In the genomic region with DNA sequence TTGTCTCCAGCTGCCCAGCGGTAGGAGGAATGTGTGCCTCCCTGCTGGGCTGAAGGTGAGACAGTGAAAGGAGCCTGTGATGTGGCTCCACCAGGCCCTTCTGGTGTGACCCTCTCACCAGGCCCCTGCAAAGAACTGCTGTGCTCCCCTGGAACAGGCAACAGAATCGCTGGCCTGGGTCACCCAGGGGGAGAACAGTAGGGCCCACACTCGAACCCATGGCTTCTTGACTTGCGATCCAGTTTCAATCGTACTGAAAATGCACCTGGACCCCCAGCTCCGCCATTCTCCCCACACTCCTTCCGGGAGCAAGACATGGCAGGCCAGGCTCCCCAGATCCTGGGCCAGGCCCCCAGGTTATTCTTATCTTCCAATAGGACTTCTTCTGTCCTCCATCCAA, we compare ENCODE assay signal across 29 cellular contexts. TPM values are rescaled to one million over a fixed set of nuclear protein-coding genes. Genes with fewer than 3 reads are reported as not detected.
"Had no signal": no experiment of that assay in that cellular context is flagged by ENCODE, and none has a peak within 500 bp of the region (broad histone marks: within the 10 kb centered on the region; RNA-seq: fewer than 3 reads in every experiment).

No MANE protein-coding gene starts in this region.

- H3K27ac ChIP-seq: ascending aorta, body of pancreas, Peyer's patch, RWPE1 had no signal

- ATAC-seq: activated CD8-positive, alpha-beta memory T cell treated with anti-CD3 and anti-CD28 coated beads, Interleukin-2, amount 10 ng/mL, durations not matched to agents 7 days and 5 days; activated naive CD4-positive, alpha-beta T cell treated with anti-CD3 and anti-CD28 coated beads, Interleukin-2, amount 50 U/mL, for 72 hours; activated naive CD8-positive, alpha-beta T cell treated with anti-CD3 and anti-CD28 coated beads, Interleukin-2, amount 50 U/mL, for 24 hours; body of pancreas; K562 had no signal

- H3K27me3 ChIP-seq: ascending aorta, body of pancreas, Peyer's patch had no signal

- DNase-seq: activated B cell treated with CpG ODN at 0.5 μM for 24 hours; activated CD4-positive, alpha-beta T cell treated with anti-CD3 and anti-CD28 coated beads for 1 hour; activated CD4-positive, alpha-beta T cell treated with anti-CD3 and anti-CD28 coated beads, Interleukin-2, amount 10 ng/mL, durations not matched to agents 24 days and 14 days; activated CD4-positive, alpha-beta T cell treated with anti-CD3 and anti-CD28 coated beads, Interleukin-2, amount 50 U/mL, for 48 hours; activated CD8-positive, alpha-beta memory T cell treated with anti-CD3 and anti-CD28 coated beads, Interleukin-2, amount 10 ng/mL, durations not matched to agents 7 days and 5 days; activated effector memory CD4-positive, alpha-beta T cell treated with Interleukin-2 at 50 U/mL for 16 hours; activated naive CD4-positive, alpha-beta T cell treated with Interleukin-2 at 50 U/mL for 16 hours; activated naive CD8-positive, alpha-beta T cell treated with anti-CD3 and anti-CD28 coated beads, Interleukin-2, amount 50 U/mL, for 24 hours; activated T-cell treated with anti-CD3 and anti-CD28 coated beads, Interleukin-2, amount 50 U/mL, for 24 hours; amniotic stem cell; body of pancreas; Karpas-422; MM.1S; NCI-H1105; NCI-H1436; NCI-H1694 treated with DMSO at 0.1 percent for 48 hours; NCI-H2029 treated with DMSO at 0.1 percent for 48 hours; NCI-H510A treated with DMSO at 0.1 percent for 48 hours; Peyer's patch; SHP77 treated with DMSO at 0.1 percent for 48 hours; T-helper 9 cell had no signal

- H3K4me1 ChIP-seq: ascending aorta, body of pancreas, Peyer's patch had no signal

- H3K4me3 ChIP-seq: ascending aorta, body of pancreas, K562, Peyer's patch had no signal

- H3K27ac Mint-ChIP-seq: activated B cell treated with CpG ODN at 0.5 μM for 24 hours; activated CD4-positive, alpha-beta T cell treated with anti-CD3 and anti-CD28 coated beads, Interleukin-2, amount 10 ng/mL, durations not matched to agents 24 days and 14 days; activated CD8-positive, alpha-beta memory T cell treated with anti-CD3 and anti-CD28 coated beads, Interleukin-2, amount 10 ng/mL, durations not matched to agents 7 days and 5 days; activated naive CD4-positive, alpha-beta T cell treated with anti-CD3 and anti-CD28 coated beads, Interleukin-2, amount 50 U/mL, for 72 hours; activated naive CD8-positive, alpha-beta T cell treated with anti-CD3 and anti-CD28 coated beads, Interleukin-2, amount 50 U/mL, for 24 hours; activated T-cell treated with anti-CD3 and anti-CD28 coated beads, Interleukin-2, amount 50 U/mL, for 24 hours; activated T-helper 1 cell treated with anti-CD3 and anti-CD28 coated beads, Interleukin-12 subunit alpha, Interleukin-12 subunit beta, Interleukin-2, Interleukin-4 antibody, amounts not matched to agents 30 ng/mL and 10 ng/mL and 1 ng/mL, durations not matched to agents 14 hours and 24 hours and 36 hours; T-helper 1 cell treated with Interleukin-12 subunit alpha and Interleukin-12 subunit beta and Interleukin-4 antibody, amounts not matched to agents 30 μg/mL and 1 μg/mL, for 36 hours had no signal

- H3K9me3 Mint-ChIP-seq: activated B cell treated with CpG ODN at 0.5 μM for 24 hours; activated CD4-positive, alpha-beta T cell treated with anti-CD3 and anti-CD28 coated beads, Interleukin-2, amount 10 ng/mL, durations not matched to agents 24 days and 14 days; activated naive CD4-positive, alpha-beta T cell treated with anti-CD3 and anti-CD28 coated beads, Interleukin-2, amount 50 U/mL, for 72 hours; activated naive CD8-positive, alpha-beta T cell treated with anti-CD3 and anti-CD28 coated beads, Interleukin-2, amount 50 U/mL, for 24 hours; activated T-cell treated with anti-CD3 and anti-CD28 coated beads, Interleukin-2, amount 50 U/mL, for 24 hours; activated T-helper 1 cell treated with anti-CD3 and anti-CD28 coated beads, Interleukin-12 subunit alpha, Interleukin-12 subunit beta, Interleukin-2, Interleukin-4 antibody, amounts not matched to agents 30 ng/mL and 10 ng/mL and 1 ng/mL, durations not matched to agents 14 hours and 24 hours and 36 hours; T-helper 1 cell treated with Interleukin-12 subunit alpha and Interleukin-12 subunit beta and Interleukin-4 antibody, amounts not matched to agents 30 μg/mL and 1 μg/mL, for 36 hours had no signal

- H3K36me3 ChIP-seq: ascending aorta, Peyer's patch had no signal

- H3K9me3 ChIP-seq: ascending aorta, body of pancreas, Peyer's patch had no signal

- H3K27me3 Mint-ChIP-seq: activated CD4-positive, alpha-beta T cell treated with anti-CD3 and anti-CD28 coated beads, Interleukin-2, amount 10 ng/mL, durations not matched to agents 24 days and 14 days; activated naive CD8-positive, alpha-beta T cell treated with anti-CD3 and anti-CD28 coated beads, Interleukin-2, amount 50 U/mL, for 24 hours; activated T-cell treated with anti-CD3 and anti-CD28 coated beads, Interleukin-2, amount 50 U/mL, for 24 hours had no signal

- H3K36me3 Mint-ChIP-seq: activated CD8-positive, alpha-beta memory T cell treated with anti-CD3 and anti-CD28 coated beads, Interleukin-2, amount 10 ng/mL, durations not matched to agents 7 days and 5 days; activated naive CD4-positive, alpha-beta T cell treated with anti-CD3 and anti-CD28 coated beads, Interleukin-2, amount 50 U/mL, for 72 hours had no signal

- H3K4me1 Mint-ChIP-seq: activated B cell treated with CpG ODN at 0.5 μM for 24 hours; activated CD4-positive, alpha-beta T cell treated with anti-CD3 and anti-CD28 coated beads, Interleukin-2, amount 10 ng/mL, durations not matched to agents 24 days and 14 days; activated CD8-positive, alpha-beta memory T cell treated with anti-CD3 and anti-CD28 coated beads, Interleukin-2, amount 10 ng/mL, durations not matched to agents 7 days and 5 days; activated naive CD8-positive, alpha-beta T cell treated with anti-CD3 and anti-CD28 coated beads, Interleukin-2, amount 50 U/mL, for 24 hours had no signal

- H3K4me3 Mint-ChIP-seq: activated B cell treated with CpG ODN at 0.5 μM for 24 hours; activated CD4-positive, alpha-beta T cell treated with anti-CD3 and anti-CD28 coated beads, Interleukin-2, amount 10 ng/mL, durations not matched to agents 24 days and 14 days; activated CD8-positive, alpha-beta memory T cell treated with anti-CD3 and anti-CD28 coated beads, Interleukin-2, amount 10 ng/mL, durations not matched to agents 7 days and 5 days; activated naive CD8-positive, alpha-beta T cell treated with anti-CD3 and anti-CD28 coated beads, Interleukin-2, amount 50 U/mL, for 24 hours; activated T-cell treated with anti-CD3 and anti-CD28 coated beads, Interleukin-2, amount 50 U/mL, for 24 hours; activated T-helper 1 cell treated with anti-CD3 and anti-CD28 coated beads, Interleukin-12 subunit alpha, Interleukin-12 subunit beta, Interleukin-2, Interleukin-4 antibody, amounts not matched to agents 30 ng/mL and 10 ng/mL and 1 ng/mL, durations not matched to agents 14 hours and 24 hours and 36 hours; T-helper 1 cell treated with Interleukin-12 subunit alpha and Interleukin-12 subunit beta and Interleukin-4 antibody, amounts not matched to agents 30 μg/mL and 1 μg/mL, for 36 hours had no signal

RNA-seq across cellular contexts. Expression of a gene that starts 47.1 kb away (rescaled TPM):
- total RNA-seq: activated B cell treated with CpG ODN at 0.5 μM for 24 hours; activated CD4-positive, alpha-beta T cell treated with anti-CD3 and anti-CD28 coated beads, Interleukin-2, amount 10 ng/mL, durations not matched to agents 24 days and 14 days; activated CD8-positive, alpha-beta memory T cell treated with anti-CD3 and anti-CD28 coated beads, Interleukin-2, amount 10 ng/mL, durations not matched to agents 7 days and 5 days; activated naive CD4-positive, alpha-beta T cell treated with anti-CD3 and anti-CD28 coated beads, Interleukin-2, amount 50 U/mL, for 72 hours; activated T-helper 1 cell treated with anti-CD3 and anti-CD28 coated beads, Interleukin-12 subunit alpha, Interleukin-12 subunit beta, Interleukin-2, Interleukin-4 antibody, amounts not matched to agents 30 ng/mL and 10 ng/mL and 1 ng/mL, durations not matched to agents 14 hours and 24 hours and 36 hours; ascending aorta; SK-MEL-5 had no signal

RNA-seq across cellular contexts. Expression of a gene that starts 52.6 kb away (rescaled TPM):
- total RNA-seq: activated B cell treated with CpG ODN at 0.5 μM for 24 hours; activated CD4-positive, alpha-beta T cell treated with anti-CD3 and anti-CD28 coated beads, Interleukin-2, amount 10 ng/mL, durations not matched to agents 24 days and 14 days; activated CD8-positive, alpha-beta memory T cell treated with anti-CD3 and anti-CD28 coated beads, Interleukin-2, amount 10 ng/mL, durations not matched to agents 7 days and 5 days; activated naive CD4-positive, alpha-beta T cell treated with anti-CD3 and anti-CD28 coated beads, Interleukin-2, amount 50 U/mL, for 72 hours; activated T-helper 1 cell treated with anti-CD3 and anti-CD28 coated beads, Interleukin-12 subunit alpha, Interleukin-12 subunit beta, Interleukin-2, Interleukin-4 antibody, amounts not matched to agents 30 ng/mL and 10 ng/mL and 1 ng/mL, durations not matched to agents 14 hours and 24 hours and 36 hours; ascending aorta; body of pancreas; bronchial epithelial cell; K562; SK-MEL-5 had no signal
- polyA plus RNA-seq: K562 had no signal
